13 cellular contexts compared by ENCODE assay signal in genomic region chr12:47734725-47735480, GRCh38. TPM values are rescaled to one million over a fixed set of nuclear protein-coding genes. Genes with fewer than 3 reads are reported as not detected.
A peak's percentile ranks its signal among the peaks of the same experiment; 100 is the strongest.
DNase-seq lines count a peak whose midpoint lies in the region; ATAC-seq and TF ChIP-seq lines count a peak whose summit lies in the region.
"Had no signal": no experiment of that assay in that cellular context is flagged by ENCODE, and none has a peak within 500 bp of the region (broad histone marks: within the 10 kb centered on the region; RNA-seq: fewer than 3 reads in every experiment).

No MANE protein-coding gene starts in this region.

- H3K9me3 ChIP-seq in gastrocnemius medialis = no peaks in the 10 kb centered on the region

- H3K36me3 ChIP-seq in GM23338 (ENCODE audit: insufficient read depth) = no peaks in the 10 kb centered on the region
- no peaks in the 10 kb centered on the region for H3K36me3 ChIP-seq in gastrocnemius medialis

- H3K4me3 ChIP-seq in GM23338 (no peak overlapping the region), gastrocnemius medialis (no peak overlapping the region)

- H3K27me3 Mint-ChIP-seq in GM23338 (ENCODE audit: insufficient read depth, low read depth, poor library complexity) (peaks cover 13% of the 10 kb centered on the region), CD14-positive monocyte (ENCODE audit: low read depth in 3 of 3) (peaks cover 3 to 11% (median 5%) of the 10 kb centered on the region in 3 donors)

- TF ChIP-seq POLR2A in gastrocnemius medialis (IDR thresholded peaks at IDR 0.05) = no peak

- H3K4me1 ChIP-seq in GM23338 (ENCODE audit: insufficient read depth) (peaks cover 16% of the 10 kb centered on the region; the same call in 1 of the 2 replicates), gastrocnemius medialis (peaks cover 46 to 59% of the 10 kb centered on the region in 2 donors)

- H3K4me1 Mint-ChIP-seq in GM23338 = peaks cover 23% of the 10 kb centered on the region
- peaks cover 37% of the 10 kb centered on the region for H3K4me1 Mint-ChIP-seq in CD14-positive monocyte

- in situ Hi-C loops in gastrocnemius medialis (cut with MboI; ENCODE audit: low sequenced_read_pairs in 4 of 4) = loop anchor here in 2 of 4 donors (25.0 kb wide), 1 partner anchor 102 kb away; no protein-coding TSS in a partner anchor

- ATAC-seq in GM23338 (peak; percentile 89), gastrocnemius medialis (no peak)

- TF ChIP-seq CTCF in GM23338 (conservative IDR thresholded peaks at IDR 0.05; ENCODE audit: low read depth in 2 of 2) (no peak), gastrocnemius medialis (IDR thresholded peaks at IDR 0.05 in 4 of 5, conservative IDR thresholded peaks at IDR 0.05 in 1 of 5) (no peak), CD14-positive monocyte (IDR thresholded peaks at IDR 0.05) (no peak)

- H3K9me3 Mint-ChIP-seq in GM23338 (no peaks in the 10 kb centered on the region), CD14-positive monocyte (no peaks in the 10 kb centered on the region)

- DNase-seq in GM23338 (ENCODE audit: low spot score) (peak; percentile 72), inferior parietal cortex (ENCODE audit: extremely low spot score) (peak; percentile 32), gastrocnemius medialis (no peak), HuH-7.5 (ENCODE audit: low spot score) (no peak), NAMALWA (ENCODE audit: low spot score) (no peak), CD14-positive monocyte (ENCODE audit: low spot score) (no peak)
- no peak for DNase-seq in activated effector memory CD4-positive, alpha-beta T cell treated with anti-CD3 and anti-CD28 coated beads, Interleukin-2, amount 50 U/mL, for 16 hours
- DNase-seq: NCI-H1105 treated with DMSO at 0.1 percent for 48 hours; stimulated activated CD4-positive, alpha-beta T cell treated with anti-CD3 and anti-CD28 coated beads, Interleukin-4, amount 100 ng/mL, for 1 hour had no signal

- H3K27ac Mint-ChIP-seq in GM23338 = peak overlapping the region; percentile 65; the same call in 1 of the 2 replicates
- peak overlapping the region in 1 of 7 donors; percentile 18 for H3K27ac Mint-ChIP-seq in CD14-positive monocyte

- intact Hi-C loops in gastrocnemius medialis (cut with DNase I; ENCODE audit: low total_unique reads) = no loop called here
- intact Hi-C loops in CD14-positive monocyte (cut with micrococcal nuclease) = no loop called here

- H3K27me3 ChIP-seq in GM23338 (ENCODE audit: insufficient read depth) (no peaks in the 10 kb centered on the region), gastrocnemius medialis (no peaks in the 10 kb centered on the region)

- no peaks in the 10 kb centered on the region for H3F3A ChIP-seq in GM23338 (replicated peaks; ENCODE audit: low read depth)

- no peaks in the 10 kb centered on the region for H4K20me1 ChIP-seq in GM23338 (replicated peaks; ENCODE audit: insufficient read depth)

- no peak overlapping the region; the same call in 1 of the 2 replicates for H2AFZ ChIP-seq in GM23338

- H3K27ac ChIP-seq in GM23338 (ENCODE audit: low read depth) (no peak overlapping the region), angular gyrus (ENCODE audit: low read depth, low read length) (peak overlapping the region; percentile 94), gastrocnemius medialis (peak overlapping the region; percentile 61 to 79 (median 64))
- H3K27ac ChIP-seq: C4-2B had no signal

- H3K4me2 ChIP-seq in GM23338 = peak overlapping the region; percentile 15; the same call in 1 of the 2 replicates

- no peaks in the 10 kb centered on the region for H3K36me3 Mint-ChIP-seq in GM23338 (ENCODE audit: low read depth)
- peaks cover 0 to 2% of the 10 kb centered on the region in 2 donors for H3K36me3 Mint-ChIP-seq in CD14-positive monocyte

- H3K4me3 Mint-ChIP-seq in GM23338 (peak overlapping the region; percentile 27; the same call in 1 of the 3 replicates), CD14-positive monocyte (no peak overlapping the region)

- H3K9me2 ChIP-seq in GM23338 (ENCODE audit: insufficient read depth) = no peaks in the 10 kb centered on the region

- no peaks in the 10 kb centered on the region for H3K79me2 ChIP-seq in GM23338 (replicated peaks; ENCODE audit: insufficient read depth)

TF ChIP-seq in GM23338, 12 proteins besides CTCF, POLR2A, EP300 and RAD21 (continues in another document):
- no peak for TF ChIP-seq ZNF462 (CRISPR knock-in tag; IDR thresholded peaks at IDR 0.05)
- TF ChIP-seq STAT1 (IDR thresholded peaks at IDR 0.05; ENCODE audit: unreplicated experiment) = no peak

RNA-seq across cellular contexts. Expression of gene ENDOU, which starts 9.6 kb away (rescaled TPM):
- not detected in 2 replicates for total RNA-seq in GM23338 (2014; rRNA removed; shearing (Covaris generic))
- polyA plus RNA-seq in GM23338 (2016; fragmentation: Nextera tagmentation; extraction: Ambion mirVana) (not detected in 2 replicates), CD14-positive monocyte (under 1 TPM in 1 of 2 donors, not detected in 1; 0.40 TPM)
- under 1 TPM in 1 of 4 donors, not detected in 3; 0.16 TPM for total RNA-seq in gastrocnemius medialis
- total RNA-seq: chondrocyte, glomerular endothelial cell had no signal

RNA-seq across cellular contexts. Expression of gene RAPGEF3, which starts 23.8 kb away (rescaled TPM):
- total RNA-seq in GM23338 (2014; rRNA removed; shearing (Covaris generic)) = 10.4 and 11.8 TPM in 2 replicates
- 2.3 and 3.0 TPM in 2 replicates for polyA plus RNA-seq in GM23338 (2016; fragmentation: Nextera tagmentation; extraction: Ambion mirVana)
- 10 to 100 TPM; 17.0 to 27.0 (median 22.3) TPM for total RNA-seq in gastrocnemius medialis
- polyA plus RNA-seq in CD14-positive monocyte = under 1 TPM; 0.08 to 0.60 TPM

RNA-seq across cellular contexts. Expression of gene RPAP3, which starts 29.1 kb away (rescaled TPM):
- total RNA-seq in GM23338 (2014; rRNA removed; shearing (Covaris generic)) = 29.0 and 31.4 TPM in 2 replicates
- polyA plus RNA-seq in GM23338 (2016; fragmentation: Nextera tagmentation; extraction: Ambion mirVana) = 62.4 and 69.9 TPM in 2 replicates
- 10 to 100 TPM; 15.1 to 24.8 (median 20.5) TPM for total RNA-seq in gastrocnemius medialis
- 10 to 100 TPM; 19.0 to 20.6 TPM for polyA plus RNA-seq in CD14-positive monocyte

RNA-seq across cellular contexts. Expression of gene SLC48A1, which starts 38.1 kb away (rescaled TPM):
- 9.0 and 16.8 TPM in 2 replicates for total RNA-seq in GM23338 (2014; rRNA removed; shearing (Covaris generic))
- polyA plus RNA-seq in GM23338 (2016; fragmentation: Nextera tagmentation; extraction: Ambion mirVana) = 5.8 TPM in 2 replicates
- total RNA-seq in gastrocnemius medialis = 10 to 100 TPM; 28.3 to 62.6 (median 45.6) TPM
- 10 to 100 TPM; 15.8 to 19.6 TPM for polyA plus RNA-seq in CD14-positive monocyte

Comparison
In these comparisons a context has a peak if more than half of its experiments do, and no peak if none do; other contexts are left out.
1. DNase-seq: peak in GM23338 (single experiment) and inferior parietal cortex (single experiment); none in gastrocnemius medialis (0 of 2), HuH-7.5 (single experiment), NAMALWA (single experiment), activated effector memory CD4-positive, alpha-beta T cell treated with anti-CD3 and anti-CD28 coated beads, Interleukin-2, amount 50 U/mL, for 16 hours (single experiment) and CD14-positive monocyte (single experiment).